Comparison of ENCODE assay signal across 8 cellular contexts in the genomic region with DNA sequence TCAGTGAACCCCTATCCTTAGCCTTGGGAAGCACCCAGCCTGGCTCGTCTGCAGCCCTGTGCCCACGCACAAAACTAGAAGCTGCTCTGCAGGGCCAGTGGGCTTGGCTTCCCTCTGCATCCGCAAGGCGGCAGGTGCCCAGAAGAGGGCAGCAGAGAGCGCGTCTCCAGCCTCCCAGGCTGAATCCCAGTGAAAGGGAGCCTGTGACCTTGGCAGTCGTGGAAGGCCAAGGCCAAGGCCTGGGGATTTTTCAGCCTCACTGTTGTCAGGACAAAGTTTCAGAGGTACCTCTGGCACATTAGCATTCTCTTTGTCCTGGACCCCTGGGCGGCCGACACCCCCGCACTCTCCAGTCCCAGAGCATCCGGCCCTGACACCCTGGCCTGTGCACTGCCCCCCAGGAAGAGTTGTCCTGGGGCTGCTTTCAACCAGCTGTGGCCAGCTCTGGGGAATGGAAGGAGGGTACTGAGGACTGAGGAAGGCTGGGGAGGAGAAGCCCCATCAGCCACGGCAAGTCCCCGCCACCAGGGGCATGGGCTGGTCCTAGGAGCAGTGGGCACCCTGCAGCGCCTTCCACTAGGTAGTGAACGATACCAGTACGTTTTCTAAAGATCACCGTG.
A peak's percentile ranks its signal among the peaks of the same experiment; 100 is the strongest.
DNase-seq lines count a peak whose midpoint lies in the region; ATAC-seq and TF ChIP-seq lines count a peak whose summit lies in the region.

No MANE protein-coding gene starts in this region.

- WGBS in lower leg skin, 2 donors, result 39 to 52% methylated on average over 13 to 17 of the region's 17 CpGs

- peak overlapping the region; percentile 35 to 84 for H3K27ac ChIP-seq in coronary artery

- ATAC-seq in HG02571 (IDR thresholded peaks at IDR 0.05; ENCODE audit: unreplicated experiment) (peak; percentile 58), GM19397 (IDR thresholded peaks at IDR 0.05; ENCODE audit: unreplicated experiment) (no peak)

- no peak for TF ChIP-seq POLR2A in lower leg skin (IDR thresholded peaks at IDR 0.05)

- peak; percentile 16 for TF ChIP-seq CTCF in GM12801 (IDR thresholded peaks at IDR 0.05; ENCODE audit: extremely low read depth, insufficient read length)
- TF ChIP-seq CTCF in coronary artery (IDR thresholded peaks at IDR 0.05), result peak; percentile 95
- TF ChIP-seq CTCF in lower leg skin (IDR thresholded peaks at IDR 0.05), result peak in 1 of 3 donors; percentile 91

- DNase-seq in NCI-H226 (peak; percentile 51), coronary artery (ENCODE audit: low spot score) (no peak), lower leg skin (ENCODE audit: low spot score in 2 of 2) (peak; percentile 75 to 96)
- peak; percentile 51 to 62 for DNase-seq in activated CD4-positive, alpha-beta T cell treated with anti-CD3 and anti-CD28 coated beads, Interleukin-2, amount 50 U/mL, for 24 hours (ENCODE audit: low read depth in 1 of 2, low spot score in 1 of 2)
- peak; percentile 68 to 83 for DNase-seq in stimulated activated CD4-positive, alpha-beta T cell treated with anti-CD3 and anti-CD28 coated beads, Interleukin-4, amount 100 ng/mL, for 48 hours (ENCODE audit: low read depth in 2 of 2)

- intact Hi-C loops in lower leg skin (cut with DNase I; ENCODE audit: low total_unique reads), result loop anchor here (5.0 kb wide), 1 partner anchor 110 kb away; a partner anchor contains a TSS

- no peak overlapping the region for H3K4me3 ChIP-seq in coronary artery
- no peak overlapping the region for H3K4me3 ChIP-seq in lower leg skin (ENCODE audit: low read depth, poor library complexity, severe bottlenecking)
